In genomic region chr2:131027566-131028528, GRCh38 we compare ENCODE assay signal across 17 cellular contexts.
DNase-seq lines count a peak whose midpoint lies in the region; ATAC-seq, FAIRE-seq and TF ChIP-seq lines count a peak whose summit lies in the region.
"Had no signal": no experiment of that assay in that cellular context is flagged by ENCODE, and none has a peak within 500 bp of the region (broad histone marks: within the 10 kb centered on the region; RNA-seq: fewer than 3 reads in every experiment).

No MANE protein-coding gene starts in this region.

- no peaks in the 10 kb centered on the region for H3K9me1 ChIP-seq in IMR-90 (ENCODE audit: insufficient read depth, low read length)

- CTCF ChIA-PET in activated CD8-positive, alpha-beta memory T cell treated with anti-CD3 and anti-CD28 coated beads, Interleukin-2, amount 10 ng/mL, durations not matched to agents 7 days and 5 days (lab: Charles Lee): no interaction called here
- CTCF ChIA-PET in IMR-90 (lab: Yijun Ruan, JAX) (no interaction called here), H1 (lab: Charles Lee; ENCODE audit: partially characterized antibody) (interaction anchor here (1.7 kb wide), 1 partner anchor 11 kb away, joined by 3 read pairs; no protein-coding TSS in a partner anchor)

- H3K36me3 Mint-ChIP-seq in activated CD8-positive, alpha-beta memory T cell treated with anti-CD3 and anti-CD28 coated beads, Interleukin-2, amount 10 ng/mL, durations not matched to agents 7 days and 5 days: no peaks in the 10 kb centered on the region
- H3K36me3 Mint-ChIP-seq in osteocyte (ENCODE audit: unreplicated experiment): no peaks in the 10 kb centered on the region

- H3K4me1 ChIP-seq in IMR-90 (ENCODE audit: control insufficient read depth, insufficient read depth, low read length) (no peaks in the 10 kb centered on the region), H1 (replicated peaks in 1 of 4; ENCODE audit: control insufficient read depth in 3 of 4, insufficient read depth in 4 of 4, low read length in 3 of 4) (no peaks in the 10 kb centered on the region; a peak in 1 of 7 replicates)

- H2BK120ac ChIP-seq in IMR-90 (ENCODE audit: low read depth, low read length) (no peak overlapping the region), H1 (replicated peaks; ENCODE audit: low read depth, low read length) (no peak overlapping the region)

- no peak for ATAC-seq in activated CD8-positive, alpha-beta memory T cell treated with anti-CD3 and anti-CD28 coated beads, Interleukin-2, amount 10 ng/mL, durations not matched to agents 7 days and 5 days
- ATAC-seq in IMR-90 (ENCODE audit: low read depth): no peak
- ATAC-seq: Panc1, Right ventricle myocardium inferior had no signal

- H3K4me3 Mint-ChIP-seq in activated CD8-positive, alpha-beta memory T cell treated with anti-CD3 and anti-CD28 coated beads, Interleukin-2, amount 10 ng/mL, durations not matched to agents 7 days and 5 days: no peak overlapping the region
- H3K4me3 Mint-ChIP-seq in osteocyte (ENCODE audit: unreplicated experiment): no peak overlapping the region

- FAIRE-seq in H1 (lab: Jason Lieb, UNC): no peak

- no peak for TF ChIP-seq RAD21 in IMR-90 (IDR thresholded peaks at IDR 0.05; ENCODE audit: low read length)
- TF ChIP-seq RAD21 in H1 (IDR thresholded peaks at IDR 0.05 in 1 of 2, conservative IDR thresholded peaks at IDR 0.05 in 1 of 2; ENCODE audit: low read depth in 2 of 2, low read length in 2 of 2): no peak

- no peaks in the 10 kb centered on the region for H3K79me2 ChIP-seq in H1 (ENCODE audit: control insufficient read depth in 1 of 2, insufficient read depth in 2 of 2, low read length in 2 of 2)

- no peak overlapping the region for H4K8ac ChIP-seq in IMR-90 (ENCODE audit: low read depth in 2 of 2, low read length in 2 of 2)
- no peak overlapping the region for H4K8ac ChIP-seq in H1 (ENCODE audit: extremely low read depth, insufficient read depth, low read length)

- H3K4me1 Mint-ChIP-seq in activated CD8-positive, alpha-beta memory T cell treated with anti-CD3 and anti-CD28 coated beads, Interleukin-2, amount 10 ng/mL, durations not matched to agents 7 days and 5 days: no peaks in the 10 kb centered on the region
- no peaks in the 10 kb centered on the region for H3K4me1 Mint-ChIP-seq in osteocyte (ENCODE audit: unreplicated experiment)

- in situ Hi-C loops in IMR-90 (cut with MboI; ENCODE audit: low sequenced_read_pairs): no loop called here

- DNase-seq in activated CD8-positive, alpha-beta memory T cell treated with anti-CD3 and anti-CD28 coated beads, Interleukin-2, amount 10 ng/mL, durations not matched to agents 7 days and 5 days: peak; percentile 19
- DNase-seq in activated CD8-positive, alpha-beta memory T cell treated with anti-CD3 and anti-CD28 coated beads, Interleukin-2, amount 50 U/mL, for 48 hours: no peak
- no peak for DNase-seq in IMR-90
- peak in 1 of 2 experiments; percentile 27 for DNase-seq in H1 (ENCODE audit: low read depth in 1 of 2, low spot score in 2 of 2)
- DNase-seq in osteocyte (ENCODE audit: extremely low spot score, unreplicated experiment): peak; percentile 76
- DNase-seq in NCI-H2081 treated with DMSO at 0.1 percent for 48 hours (lab: John Stamatoyannopoulos, UW): no peak
- DNase-seq in OCI-M1 (lab: John Stamatoyannopoulos, UW): no peak
- DNase-seq in stimulated activated CD4-positive, alpha-beta T cell treated with anti-CD3 and anti-CD28 coated beads, Interleukin-2, amount 100 ng/mL, for 24 hours: no peak
- DNase-seq: C1 segment of cervical spinal cord, EL, HCEC 1CT, NCI-H1436, NCI-H2029 treated with DMSO at 0.1 percent for 48 hours, NCI-H510A had no signal

- no peak for TF ChIP-seq EP300 in H1 (IDR thresholded peaks at IDR 0.05; ENCODE audit: borderline replicate concordance in 1 of 2, low read depth in 2 of 2, low read length in 2 of 2)

- intact Hi-C loops in IMR-90 (cut with micrococcal nuclease): no loop called here

- H3K27me3 ChIP-seq in IMR-90 (ENCODE audit: control insufficient read depth, insufficient read depth, low read length): no peaks in the 10 kb centered on the region; the same call in none of the 2 replicates
- H3K27me3 ChIP-seq in H1 (replicated peaks in 1 of 4; ENCODE audit: control insufficient read depth in 3 of 4, extremely low read depth in 1 of 4, insufficient read depth in 3 of 4, low read length in 3 of 4): no peaks in the 10 kb centered on the region; a peak in 1 of 7 replicates

- H3K27ac Mint-ChIP-seq in activated CD8-positive, alpha-beta memory T cell treated with anti-CD3 and anti-CD28 coated beads, Interleukin-2, amount 10 ng/mL, durations not matched to agents 7 days and 5 days: no peak overlapping the region
- no peak overlapping the region for H3K27ac Mint-ChIP-seq in osteocyte (ENCODE audit: unreplicated experiment)

- no peak overlapping the region for H2BK20ac ChIP-seq in IMR-90 (ENCODE audit: low read depth, low read length)
- no peak overlapping the region for H2BK20ac ChIP-seq in H1 (ENCODE audit: low read length)

- H4K91ac ChIP-seq in IMR-90 (ENCODE audit: insufficient read depth, low read depth, low read length): no peak overlapping the region
- peak overlapping the region; percentile 55 for H4K91ac ChIP-seq in H1 (replicated peaks; ENCODE audit: insufficient read length, low read length)

- H4K20me1 ChIP-seq in IMR-90 (ENCODE audit: insufficient read depth, low read length) (no peaks in the 10 kb centered on the region), H1 (replicated peaks in 1 of 2; ENCODE audit: control insufficient read depth in 1 of 2, insufficient read depth in 2 of 2, low read length in 2 of 2) (no peaks in the 10 kb centered on the region)

- no peak overlapping the region for H2AK5ac ChIP-seq in IMR-90 (ENCODE audit: low read depth, low read length)
- no peak overlapping the region for H2AK5ac ChIP-seq in H1 (ENCODE audit: low read depth, low read length)

- H3K79me1 ChIP-seq in IMR-90 (ENCODE audit: low read depth in 1 of 2, low read length in 2 of 2) (no peaks in the 10 kb centered on the region), H1 (ENCODE audit: low read depth, low read length) (no peaks in the 10 kb centered on the region)

- TF ChIP-seq POLR2A in IMR-90 (IDR thresholded peaks at IDR 0.05; ENCODE audit: low read depth, low read length) (no peak), H1 (IDR thresholded peaks at IDR 0.05; ENCODE audit: control extremely low read depth in 1 of 2, low read depth in 2 of 2, low read length in 2 of 2) (no peak)

- H2BK5ac ChIP-seq in IMR-90 (ENCODE audit: low read depth, low read length, poor library complexity, severe bottlenecking) (no peak overlapping the region), H1 (ENCODE audit: low read depth, low read length) (no peak overlapping the region)

- H3K18ac ChIP-seq in IMR-90 (ENCODE audit: low read depth, low read length) (no peak overlapping the region), H1 (ENCODE audit: extremely low read depth, low read length) (no peak overlapping the region)

- H3K9me3 ChIP-seq in IMR-90 (ENCODE audit: control insufficient read depth, insufficient read depth, low read length) (peaks cover 6% of the 10 kb centered on the region; the same call in 1 of the 2 replicates), H1 (ENCODE audit: insufficient read depth in 2 of 2, low read depth in 1 of 2, low read length in 1 of 2) (no peaks in the 10 kb centered on the region; a peak in 1 of 4 replicates)

- peak overlapping the region; percentile 29 for H2AFZ ChIP-seq in IMR-90 (replicated peaks; ENCODE audit: low read length, poor library complexity)
- H2AFZ ChIP-seq in H1 (ENCODE audit: low read length): no peak overlapping the region

- 43% methylated on average over 3 of the region's 12 CpGs; no CpG with 5 or more reads in 1 of the 2 experiments for WGBS in IMR-90 (ENCODE audit: extremely low coverage in 2 of 2, insufficient read length in 1 of 2), 2 experiments
- WGBS in H1 (ENCODE audit: extremely low coverage in 1 of 2, insufficient coverage in 1 of 2, insufficient read length in 1 of 2, insufficient replicate concordance in 2 of 2, low coverage in 1 of 2, low lambda C conversion rate in 2 of 2, missing lambda C conversion rate in 1 of 2), 2 experiments: 89% methylated on average over 12 of the region's 12 CpGs; no CpG with 5 or more reads in 1 of the 2 experiments

- H3K14ac ChIP-seq in IMR-90 (replicated peaks; ENCODE audit: low read depth, low read length) (no peak overlapping the region), H1 (ENCODE audit: insufficient read length) (no peak overlapping the region)

- peaks cover 40% of the 10 kb centered on the region for H3K27me3 Mint-ChIP-seq in activated CD8-positive, alpha-beta memory T cell treated with anti-CD3 and anti-CD28 coated beads, Interleukin-2, amount 10 ng/mL, durations not matched to agents 7 days and 5 days
- peaks cover 9% of the 10 kb centered on the region for H3K27me3 Mint-ChIP-seq in osteocyte (ENCODE audit: unreplicated experiment)

- no TSS peak for BruUV-seq in IMR-90 (replicated peaks; lab: Mats Ljungman, UMichigan)

- dilution Hi-C loops in IMR-90 (cut with HindIII; ENCODE audit: low sequenced_read_pairs, unreplicated experiment): no loop called here

- POLR2A ChIA-PET in IMR-90 (lab: Charles Lee; ENCODE audit: unreplicated experiment) (no interaction called here), H1 (lab: Charles Lee; ENCODE audit: partially characterized antibody) (no interaction called here)

- no peak overlapping the region for H3K56ac ChIP-seq in IMR-90 (ENCODE audit: extremely low read depth, insufficient read depth, low read length)
- H3K56ac ChIP-seq in H1 (replicated peaks; ENCODE audit: insufficient read length, low read depth, low read length): no peak overlapping the region

- H3K9ac ChIP-seq in IMR-90 (ENCODE audit: low read depth, low read length) (no peak overlapping the region), H1 (replicated peaks in 1 of 4; ENCODE audit: extremely low read depth in 1 of 4, low read depth in 3 of 4, low read length in 3 of 4) (no peak overlapping the region)

- H3K27ac ChIP-seq in IMR-90 (ENCODE audit: insufficient read depth, low read length) (no peak overlapping the region), H1 (ENCODE audit: low read depth, low read length) (no peak overlapping the region)
- H3K27ac ChIP-seq: HL-60 had no signal

- H3K36me3 ChIP-seq in IMR-90 (ENCODE audit: control insufficient read depth, insufficient read depth, low read length) (no peaks in the 10 kb centered on the region), H1 (ENCODE audit: control insufficient read depth in 2 of 4, insufficient read depth in 4 of 4, low read length in 3 of 4) (no peaks in the 10 kb centered on the region)

- H2BK15ac ChIP-seq in IMR-90 (ENCODE audit: low read depth, low read length) (no peak overlapping the region), H1 (ENCODE audit: low read length) (no peak overlapping the region)

- H3K4ac ChIP-seq in IMR-90 (ENCODE audit: low read depth, low read length) (no peak overlapping the region), H1 (replicated peaks; ENCODE audit: insufficient read length, low read depth, low read length) (no peak overlapping the region)

- H3K23me2 ChIP-seq in H1 (ENCODE audit: low read depth, low read length): no peaks in the 10 kb centered on the region

- H3K23ac ChIP-seq in IMR-90 (ENCODE audit: low read depth, low read length) (no peak overlapping the region), H1 (ENCODE audit: insufficient read length) (no peak overlapping the region)

- H3K9me3 Mint-ChIP-seq in activated CD8-positive, alpha-beta memory T cell treated with anti-CD3 and anti-CD28 coated beads, Interleukin-2, amount 10 ng/mL, durations not matched to agents 7 days and 5 days (ENCODE audit: low read depth): peaks cover 3% of the 10 kb centered on the region
- no peaks in the 10 kb centered on the region for H3K9me3 Mint-ChIP-seq in osteocyte (ENCODE audit: unreplicated experiment)

- no peak overlapping the region for H3K4me3 ChIP-seq in IMR-90 (ENCODE audit: insufficient read depth, low read depth, low read length)
- no peak overlapping the region for H3K4me3 ChIP-seq in H1 (ENCODE audit: extremely low read depth in 1 of 4, insufficient read depth in 2 of 4, low read depth in 3 of 4, low read length in 4 of 4)

- no peak overlapping the region for H4K5ac ChIP-seq in IMR-90 (ENCODE audit: low read depth, low read length)
- H4K5ac ChIP-seq in H1 (ENCODE audit: insufficient read length, low read depth, low read length): no peak overlapping the region

- TF ChIP-seq CTCF in IMR-90 (conservative IDR thresholded peaks at IDR 0.05; ENCODE audit: low read depth, low read length): no peak
- TF ChIP-seq CTCF in H1 (IDR thresholded peaks at IDR 0.05; ENCODE audit: control extremely low read depth in 1 of 3, insufficient read depth in 1 of 3, low read depth in 1 of 3, low read length in 3 of 3): no peak
- no peak for TF ChIP-seq CTCF in osteocyte (IDR thresholded peaks at IDR 0.05)

- H2BK12ac ChIP-seq in H1 (ENCODE audit: low read depth, low read length): no peak overlapping the region

- no peak overlapping the region for H3K4me2 ChIP-seq in IMR-90 (ENCODE audit: low read depth, low read length)
- no peak overlapping the region for H3K4me2 ChIP-seq in H1 (ENCODE audit: insufficient read depth in 1 of 2, low read depth in 2 of 2, low read length in 2 of 2)

- no peak overlapping the region for H2AK9ac ChIP-seq in IMR-90 (replicated peaks; ENCODE audit: low read depth, low read length, poor library complexity)

Comparison
In these comparisons a context has a peak if more than half of its experiments do, and no peak if none do; other contexts are left out.
1. DNase-seq: peak in activated CD8-positive, alpha-beta memory T cell treated with anti-CD3 and anti-CD28 coated beads, Interleukin-2, amount 10 ng/mL, durations not matched to agents 7 days and 5 days (single experiment) and osteocyte (single experiment); none in activated CD8-positive, alpha-beta memory T cell treated with anti-CD3 and anti-CD28 coated beads, Interleukin-2, amount 50 U/mL, for 48 hours (single experiment), IMR-90 (single experiment), NCI-H2081 treated with DMSO at 0.1 percent for 48 hours (single experiment), OCI-M1 (single experiment) and stimulated activated CD4-positive, alpha-beta T cell treated with anti-CD3 and anti-CD28 coated beads, Interleukin-2, amount 100 ng/mL, for 24 hours (0 of 2).